In the genomic region with DNA sequence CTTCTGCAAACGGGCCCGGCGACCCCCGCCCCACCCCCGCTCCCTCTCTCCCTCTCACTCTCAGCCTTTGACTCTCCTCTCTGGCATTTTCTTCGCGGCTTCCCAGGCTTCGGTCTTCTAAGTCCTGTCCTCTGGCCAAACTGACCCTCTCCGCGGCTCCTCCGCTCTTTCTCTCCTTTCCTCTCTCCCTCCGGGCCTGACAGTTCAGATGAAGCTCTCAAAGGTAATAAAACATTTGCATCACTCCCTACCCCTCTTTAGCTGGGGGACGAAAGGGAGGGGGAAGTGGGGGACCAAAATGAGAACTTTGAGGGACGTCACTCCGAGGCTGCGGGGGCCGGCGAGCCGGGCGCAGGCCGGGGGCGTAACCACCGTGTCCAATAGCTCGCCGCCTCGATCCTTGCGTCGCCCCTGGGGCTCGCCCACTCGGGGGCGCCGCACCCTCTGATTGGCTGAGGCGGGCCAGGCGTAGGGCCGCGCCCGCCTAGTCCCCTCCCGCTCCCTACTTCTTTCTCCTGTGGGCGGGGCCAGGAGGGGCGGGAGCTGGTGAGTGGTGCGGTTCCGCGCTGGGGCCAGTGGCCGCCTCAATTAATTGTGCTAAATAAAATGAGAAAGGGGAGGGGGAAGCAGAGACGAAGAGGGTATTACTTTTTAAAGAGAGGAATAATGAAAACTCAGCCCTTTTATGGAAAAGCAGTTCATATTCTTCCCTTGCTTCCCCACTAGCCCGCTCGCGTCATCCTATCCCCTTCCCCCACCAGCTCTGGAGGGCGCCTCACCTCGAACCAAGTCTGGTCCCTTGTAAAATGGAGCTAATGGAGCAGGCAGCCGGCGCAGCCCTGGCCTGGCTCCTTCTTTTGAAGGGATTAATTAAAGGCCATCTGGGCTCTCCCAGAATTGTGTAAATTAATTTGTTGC, we compare ENCODE assay signal across 8 cellular contexts. TPM values are rescaled to one million over a fixed set of nuclear protein-coding genes. Genes with fewer than 3 reads are reported as not detected.
A peak's percentile ranks its signal among the peaks of the same experiment; 100 is the strongest.
DNase-seq lines count a peak whose midpoint lies in the region; ATAC-seq and TF ChIP-seq lines count a peak whose summit lies in the region.

TSS of gene NKX6-1 (minus strand) at position 228 of the 918 bp plus-strand sequence. CDS start 1,064 bp downstream, outside the sequence.

- peak within 1 kb of the TSS; percentile 92 for H2AFZ ChIP-seq in HCT116 (ENCODE audit: low read depth, low read length, poor library complexity, severe bottlenecking)

- H3K36me3 ChIP-seq in HCT116 (ENCODE audit: control insufficient read depth in 1 of 2, insufficient read depth in 2 of 2, low read length in 2 of 2), result peaks cover 0 to 3% of the 10 kb centered on the region in 2 experiments; a peak in 1 of 4 replicates
- no peaks in the 10 kb centered on the region for H3K36me3 ChIP-seq in spleen

- peak within 1 kb of the TSS; percentile 99 for H3K4me2 ChIP-seq in HCT116 (ENCODE audit: low read length)

- TF ChIP-seq POLR2A in HCT116 (IDR thresholded peaks at IDR 0.05; ENCODE audit: borderline replicate concordance, extremely low read depth, insufficient read depth, insufficient read length) (no peak), spleen (IDR thresholded peaks at IDR 0.05) (no peak), GM18505 (IDR thresholded peaks at IDR 0.05; ENCODE audit: borderline replicate concordance, extremely low read depth, insufficient read depth, insufficient read length) (no peak)

- no peaks in the 10 kb centered on the region for H3K9me2 ChIP-seq in HCT116 (ENCODE audit: insufficient read depth)

- intact Hi-C loops in HCT116 (cut with micrococcal nuclease), result no loop called here
- intact Hi-C loops in spleen (cut with DNase I; ENCODE audit: low total_unique reads), result no loop called here

- peaks cover 3% of the 10 kb centered on the region for H3K36me3 Mint-ChIP-seq in chondrocyte (ENCODE audit: low read depth)

- H3K4me1 Mint-ChIP-seq in chondrocyte (ENCODE audit: low read depth), result peaks cover 24% of the 10 kb centered on the region

- POLR2A ChIA-PET in HCT116 (lab: Charles Lee), result interaction anchor here (0.7 to 0.8 kb wide), 2 partner anchors 10 to 615 kb away, joined by 3 read pairs; no protein-coding TSS in a partner anchor

- peak within 1 kb of the TSS; percentile 76 for H3K27ac Mint-ChIP-seq in chondrocyte (ENCODE audit: unreplicated experiment)

- H3K4me3 ChIP-seq in HCT116 (replicated peaks in 1 of 2; ENCODE audit: low read depth in 1 of 2, low read length in 2 of 2), result peak within 1 kb of the TSS; percentile 61 to 83
- peak within 1 kb of the TSS; percentile 19 to 66 (median 32) for H3K4me3 ChIP-seq in spleen

- RAD21 ChIA-PET in HCT116 (lab: Charles Lee; ENCODE audit: low non-redundant PET in 1 of 2, low total read pairs in 2 of 2, uncharacterized antibody in 2 of 2, unreplicated experiment in 2 of 2), result no interaction called here

- peak; percentile 8 for DNase-seq in AG09319 (ENCODE audit: extremely low read depth, low read depth)
- peak; percentile 87 for DNase-seq in HCT116 (ENCODE audit: low read depth, low spot score)
- DNase-seq in NCI-H82 (lab: John Stamatoyannopoulos, UW), result peak; percentile 95
- DNase-seq in chondrocyte (ENCODE audit: low spot score), result no peak
- DNase-seq in kidney glomerular epithelial cell (lab: John Stamatoyannopoulos, UW), result peak; percentile 44
- DNase-seq in spleen, result no peak

- ATAC-seq in HCT116 (peak; percentile 95), GM18505 (IDR thresholded peaks at IDR 0.05; ENCODE audit: unreplicated experiment) (no peak), HG02885 (IDR thresholded peaks at IDR 0.05; ENCODE audit: poor library complexity, unreplicated experiment) (no peak)

- H3K9me3 Mint-ChIP-seq in chondrocyte (ENCODE audit: low read depth), result no peaks in the 10 kb centered on the region

- CTCF ChIA-PET in HCT116 (lab: Charles Lee), result interaction anchor here (0.8 to 1.3 kb wide), 6 partner anchors 13 to 854 kb away, joined by 3 to 8 read pairs (median 4); no protein-coding TSS in a partner anchor

- BruUV-seq in HCT116 (replicated peaks; lab: Mats Ljungman, UMichigan), result TSS peak; percentile 87

- TF ChIP-seq RAD21 in HCT116 (IDR thresholded peaks at IDR 0.05; ENCODE audit: low read depth), result no peak

- peak within 1 kb of the TSS; percentile 82 for H3K4me3 Mint-ChIP-seq in chondrocyte (ENCODE audit: unreplicated experiment)

- H3K9ac ChIP-seq in HCT116 (ENCODE audit: low read length), result peak within 1 kb of the TSS; percentile 66

- H3K4me1 ChIP-seq in HCT116 (ENCODE audit: control insufficient read depth in 1 of 2, insufficient read depth in 2 of 2, low read length in 2 of 2) (peaks cover 0 to 14% of the 10 kb centered on the region in 2 experiments; a peak in 1 of 4 replicates), spleen (peaks cover 18 to 52% (median 37%) of the 10 kb centered on the region in 6 donors)

- no peaks in the 10 kb centered on the region for H3K27me3 ChIP-seq in HCT116 (ENCODE audit: insufficient read depth, low read length)
- peaks cover 14 to 100% (median 99%) of the 10 kb centered on the region in 7 donors for H3K27me3 ChIP-seq in spleen (replicated peaks in 1 of 7)

- H3K27ac ChIP-seq in HCT116 (ENCODE audit: low read depth, low read length) (peak within 1 kb of the TSS; percentile 56; the same call in 1 of the 2 replicates), spleen (no peak within 1 kb of the TSS)

- TF ChIP-seq CTCF in AG09319 (IDR thresholded peaks at IDR 0.05; ENCODE audit: low read depth, low read length) (no peak), HCT116 (IDR thresholded peaks at IDR 0.05 in 2 of 3, conservative IDR thresholded peaks at IDR 0.05 in 1 of 3; ENCODE audit: borderline replicate concordance in 1 of 3, insufficient read depth in 1 of 3, low read depth in 2 of 3, low read length in 2 of 3) (no peak), chondrocyte (IDR thresholded peaks at IDR 0.05) (no peak), spleen (IDR thresholded peaks at IDR 0.05 in 8 of 11, conservative IDR thresholded peaks at IDR 0.05 in 3 of 11) (no peak)

- H4K20me1 ChIP-seq in HCT116 (ENCODE audit: insufficient read depth), result no peaks in the 10 kb centered on the region

- peaks cover 84% of the 10 kb centered on the region for H3K27me3 Mint-ChIP-seq in chondrocyte (ENCODE audit: low read depth)

- H3K9me3 ChIP-seq in HCT116 (ENCODE audit: control insufficient read depth in 1 of 2, insufficient read depth in 1 of 2, low read depth in 1 of 2, low read length in 2 of 2) (no peaks in the 10 kb centered on the region), spleen (peaks cover 0 to 25% (median 0%) of the 10 kb centered on the region in 8 donors)

- no peaks in the 10 kb centered on the region for H3K79me2 ChIP-seq in HCT116 (ENCODE audit: insufficient read depth, low read length)

- WGBS in spleen, 5 donors, result 3 to 8% (median 6%) methylated on average over 46 to 52 of the region's 52 CpGs

TF ChIP-seq in HCT116, 20 proteins besides CTCF, POLR2A, EP300 and RAD21 (continues in another document):
- TF ChIP-seq FOSL1 (IDR thresholded peaks at IDR 0.05; ENCODE audit: low read depth) (no peak), TCF7L2 (IDR thresholded peaks at IDR 0.05; ENCODE audit: borderline replicate concordance, extremely low read depth, insufficient read depth, insufficient read length) (no peak), CBX3 (IDR thresholded peaks at IDR 0.05; ENCODE audit: low read depth) (no peak), YY1 (IDR thresholded peaks at IDR 0.05; ENCODE audit: extremely low read depth, insufficient replicate concordance, low read depth, low read length) (no peak), POLR2AphosphoS5 (IDR thresholded peaks at IDR 0.05; ENCODE audit: low read depth, low read length) (peak; percentile 48), ATF3 (IDR thresholded peaks at IDR 0.05) (no peak)
- TF ChIP-seq, protein P1, sequence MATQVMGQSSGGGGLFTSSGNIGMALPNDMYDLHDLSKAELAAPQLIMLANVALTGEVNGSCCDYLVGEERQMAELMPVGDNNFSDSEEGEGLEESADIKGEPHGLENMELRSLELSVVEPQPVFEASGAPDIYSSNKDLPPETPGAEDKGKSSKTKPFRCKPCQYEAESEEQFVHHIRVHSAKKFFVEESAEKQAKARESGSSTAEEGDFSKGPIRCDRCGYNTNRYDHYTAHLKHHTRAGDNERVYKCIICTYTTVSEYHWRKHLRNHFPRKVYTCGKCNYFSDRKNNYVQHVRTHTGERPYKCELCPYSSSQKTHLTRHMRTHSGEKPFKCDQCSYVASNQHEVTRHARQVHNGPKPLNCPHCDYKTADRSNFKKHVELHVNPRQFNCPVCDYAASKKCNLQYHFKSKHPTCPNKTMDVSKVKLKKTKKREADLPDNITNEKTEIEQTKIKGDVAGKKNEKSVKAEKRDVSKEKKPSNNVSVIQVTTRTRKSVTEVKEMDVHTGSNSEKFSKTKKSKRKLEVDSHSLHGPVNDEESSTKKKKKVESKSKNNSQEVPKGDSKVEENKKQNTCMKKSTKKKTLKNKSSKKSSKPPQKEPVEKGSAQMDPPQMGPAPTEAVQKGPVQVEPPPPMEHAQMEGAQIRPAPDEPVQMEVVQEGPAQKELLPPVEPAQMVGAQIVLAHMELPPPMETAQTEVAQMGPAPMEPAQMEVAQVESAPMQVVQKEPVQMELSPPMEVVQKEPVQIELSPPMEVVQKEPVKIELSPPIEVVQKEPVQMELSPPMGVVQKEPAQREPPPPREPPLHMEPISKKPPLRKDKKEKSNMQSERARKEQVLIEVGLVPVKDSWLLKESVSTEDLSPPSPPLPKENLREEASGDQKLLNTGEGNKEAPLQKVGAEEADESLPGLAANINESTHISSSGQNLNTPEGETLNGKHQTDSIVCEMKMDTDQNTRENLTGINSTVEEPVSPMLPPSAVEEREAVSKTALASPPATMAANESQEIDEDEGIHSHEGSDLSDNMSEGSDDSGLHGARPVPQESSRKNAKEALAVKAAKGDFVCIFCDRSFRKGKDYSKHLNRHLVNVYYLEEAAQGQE (IDR thresholded peaks at IDR 0.05; ENCODE audit: low read depth), result no peak

RNA-seq across cellular contexts. Expression of gene NKX6-1, which starts in this region (rescaled TPM):
- 4.2 TPM for total RNA-seq in HCT116 (2021; ENCODE audit: unreplicated experiment)
- polyA plus RNA-seq in HCT116 (2012), result 1.9 and 2.4 TPM in 2 replicates
- 0.49 to 0.60 TPM in 2 of 3 replicates, not detected in the other for total RNA-seq in chondrocyte
- total RNA-seq in spleen, result not detected
- polyA plus RNA-seq in spleen, result not detected

Comparison
In these comparisons a context has a peak if more than half of its experiments do, and no peak if none do; other contexts are left out.
1. DNase-seq: peak in AG09319 (single experiment), HCT116 (single experiment), NCI-H82 (single experiment) and kidney glomerular epithelial cell (single experiment); none in chondrocyte (single experiment) and spleen (single experiment).